Comparison of ENCODE assay signal across 16 cellular contexts in genomic region chr9:129615407-129616285, GRCh38. TPM values are rescaled to one million over a fixed set of nuclear protein-coding genes. Genes with fewer than 3 reads are reported as not detected.
A peak's percentile ranks its signal among the peaks of the same experiment; 100 is the strongest.
DNase-seq lines count a peak whose midpoint lies in the region; ATAC-seq and TF ChIP-seq lines count a peak whose summit lies in the region.
"Had no signal": no experiment of that assay in that cellular context is flagged by ENCODE, and none has a peak within 500 bp of the region (broad histone marks: within the 10 kb centered on the region; RNA-seq: fewer than 3 reads in every experiment).

No MANE protein-coding gene starts in this region.

- H3K4me3 ChIP-seq in left ventricle myocardium inferior (no peak overlapping the region), HCT116 (replicated peaks in 1 of 2; ENCODE audit: low read depth in 1 of 2, low read length in 2 of 2) (no peak overlapping the region), osteoblast (ENCODE audit: insufficient read depth, low read length) (no peak overlapping the region)

- H3K9me3 ChIP-seq in left ventricle myocardium inferior (replicated peaks) = no peaks in the 10 kb centered on the region
- H3K9me3 ChIP-seq in HCT116 (ENCODE audit: control insufficient read depth in 1 of 2, insufficient read depth in 1 of 2, low read depth in 1 of 2, low read length in 2 of 2) = no peaks in the 10 kb centered on the region
- no peaks in the 10 kb centered on the region for H3K9me3 ChIP-seq in osteoblast (ENCODE audit: low read depth, low read length)

- H3K36me3 ChIP-seq in left ventricle myocardium inferior (no peaks in the 10 kb centered on the region), HCT116 (ENCODE audit: control insufficient read depth in 1 of 2, insufficient read depth in 2 of 2, low read length in 2 of 2) (no peaks in the 10 kb centered on the region), osteoblast (ENCODE audit: insufficient read depth, low read length) (no peaks in the 10 kb centered on the region)

- no peak overlapping the region for H3K4me2 ChIP-seq in HCT116 (ENCODE audit: low read length)
- no peak overlapping the region for H3K4me2 ChIP-seq in osteoblast (ENCODE audit: insufficient read depth, low read length)

- H3K27ac ChIP-seq in left ventricle myocardium inferior (replicated peaks) = no peak overlapping the region
- H3K27ac ChIP-seq in HCT116 (ENCODE audit: low read depth, low read length) = no peak overlapping the region
- peak overlapping the region; percentile 18 for H3K27ac ChIP-seq in layer of hippocampus (ENCODE audit: low read depth, low read length)
- no peak overlapping the region for H3K27ac ChIP-seq in osteoblast (ENCODE audit: low read depth, low read length)

- TF ChIP-seq POLR2A in HCT116 (IDR thresholded peaks at IDR 0.05; ENCODE audit: borderline replicate concordance, extremely low read depth, insufficient read depth, insufficient read length) = no peak

- RAD21 ChIA-PET in HCT116 (lab: Charles Lee; ENCODE audit: low non-redundant PET in 1 of 2, low total read pairs in 2 of 2, uncharacterized antibody in 2 of 2, unreplicated experiment in 2 of 2) = no interaction called here

- POLR2A ChIA-PET in HCT116 (lab: Charles Lee) = no interaction called here

- H2AFZ ChIP-seq in HCT116 (ENCODE audit: low read depth, low read length, poor library complexity, severe bottlenecking) (no peak overlapping the region), osteoblast (ENCODE audit: low read length) (no peak overlapping the region)

- H3K79me2 ChIP-seq in HCT116 (ENCODE audit: insufficient read depth, low read length) = no peaks in the 10 kb centered on the region; the same call in 1 of the 2 replicates
- no peaks in the 10 kb centered on the region for H3K79me2 ChIP-seq in osteoblast (ENCODE audit: insufficient read depth, low read length)

- H4K20me1 ChIP-seq in HCT116 (ENCODE audit: insufficient read depth) (no peaks in the 10 kb centered on the region), osteoblast (ENCODE audit: insufficient read depth, low read length) (no peaks in the 10 kb centered on the region)

- H3K27me3 ChIP-seq in left ventricle myocardium inferior (ENCODE audit: low read depth) (peaks cover 12% of the 10 kb centered on the region), HCT116 (ENCODE audit: insufficient read depth, low read length) (no peaks in the 10 kb centered on the region), layer of hippocampus (ENCODE audit: control insufficient read depth, insufficient read depth, low read length) (no peaks in the 10 kb centered on the region), osteoblast (ENCODE audit: insufficient read depth, low read length) (no peaks in the 10 kb centered on the region)

- no peak for ATAC-seq in Right ventricle myocardium superior (ENCODE audit: poor library complexity)
- ATAC-seq in HCT116 = no peak
- no peak for ATAC-seq in GM19467 (IDR thresholded peaks at IDR 0.05; ENCODE audit: unreplicated experiment)

- peaks cover 19% of the 10 kb centered on the region for H3K4me1 ChIP-seq in left ventricle myocardium inferior
- H3K4me1 ChIP-seq in HCT116 (ENCODE audit: control insufficient read depth in 1 of 2, insufficient read depth in 2 of 2, low read length in 2 of 2) = peaks cover 32 to 55% of the 10 kb centered on the region in 2 experiments
- H3K4me1 ChIP-seq in osteoblast (ENCODE audit: insufficient read depth, low read length) = peaks cover 16% of the 10 kb centered on the region

- TF ChIP-seq RAD21 in HCT116 (IDR thresholded peaks at IDR 0.05; ENCODE audit: low read depth) = no peak

- H3K9me2 ChIP-seq in HCT116 (ENCODE audit: insufficient read depth) = no peaks in the 10 kb centered on the region

- peak; percentile 9 for DNase-seq in left ventricle myocardium inferior
- DNase-seq in Right ventricle myocardium superior = no peak
- DNase-seq in HCT116 (ENCODE audit: low read depth, low spot score) = no peak
- DNase-seq in ureter (ENCODE audit: low spot score) = no peak
- DNase-seq in osteoblast (ENCODE audit: insufficient read length, low spot score, missing footprints) = no peak
- DNase-seq: 8988T; AML-193; C1 segment of cervical spinal cord; Calu3; CD4-positive, alpha-beta T cell; DMS 273 treated with DMSO at 0.1 percent for 48 hours; KBM-7 had no signal

- BruUV-seq in HCT116 (replicated peaks; lab: Mats Ljungman, UMichigan) = no TSS peak

- CTCF ChIA-PET in HCT116 (lab: Charles Lee) = no interaction called here

- no peak overlapping the region for H3K9ac ChIP-seq in HCT116 (ENCODE audit: low read length)

- intact Hi-C loops in left ventricle myocardium inferior (cut with micrococcal nuclease) = no loop called here
- intact Hi-C loops in Right ventricle myocardium superior (cut with DNase I) = no loop called here
- intact Hi-C loops in HCT116 (cut with micrococcal nuclease) = loop anchor here (2.0 kb wide), 1 partner anchor 439 kb away; no protein-coding TSS in a partner anchor

- TF ChIP-seq CTCF in left ventricle myocardium inferior (IDR thresholded peaks at IDR 0.05; ENCODE audit: borderline replicate concordance) (no peak), HCT116 (IDR thresholded peaks at IDR 0.05 in 2 of 3, conservative IDR thresholded peaks at IDR 0.05 in 1 of 3; ENCODE audit: borderline replicate concordance in 1 of 3, insufficient read depth in 1 of 3, low read depth in 2 of 3, low read length in 2 of 3) (no peak), osteoblast (IDR thresholded peaks at IDR 0.05; ENCODE audit: extremely low read depth, low read depth, low read length) (no peak)

TF ChIP-seq in HCT116, 20 proteins besides CTCF, POLR2A, EP300 and RAD21:
- TF ChIP-seq, protein P1, sequence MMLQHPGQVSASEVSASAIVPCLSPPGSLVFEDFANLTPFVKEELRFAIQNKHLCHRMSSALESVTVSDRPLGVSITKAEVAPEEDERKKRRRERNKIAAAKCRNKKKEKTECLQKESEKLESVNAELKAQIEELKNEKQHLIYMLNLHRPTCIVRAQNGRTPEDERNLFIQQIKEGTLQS (IDR thresholded peaks at IDR 0.05) = no peak
- no peak for TF ChIP-seq FOSL1 (IDR thresholded peaks at IDR 0.05; ENCODE audit: low read depth)
- TF ChIP-seq CBX3 (IDR thresholded peaks at IDR 0.05; ENCODE audit: low read depth) = no peak
- TF ChIP-seq MAX (IDR thresholded peaks at IDR 0.05) = no peak
- peak; percentile 23; the same call in 1 of the 2 replicates for TF ChIP-seq POLR2AphosphoS5 (IDR thresholded peaks at IDR 0.05; ENCODE audit: low read depth, low read length)
- no peak for TF ChIP-seq TCF7L2 (IDR thresholded peaks at IDR 0.05; ENCODE audit: borderline replicate concordance, extremely low read depth, insufficient read depth, insufficient read length)
- TF ChIP-seq ZBTB33 (IDR thresholded peaks at IDR 0.05; ENCODE audit: extremely low read depth, insufficient replicate concordance, low read length) = no peak

RNA-seq across cellular contexts. Expression of gene C9orf50, which starts 5.3 kb away (rescaled TPM):
- total RNA-seq in left ventricle myocardium inferior = not detected
- not detected for total RNA-seq in Right ventricle myocardium superior
- total RNA-seq in HCT116 (2021; ENCODE audit: unreplicated experiment) = not detected
- polyA plus RNA-seq in HCT116 (2012) = not detected in 2 replicates
- total RNA-seq in ureter = not detected
- total RNA-seq in osteoblast = under 0.01 and 0.36 TPM in 2 replicates
- total RNA-seq: Calu3; CD4-positive, alpha-beta T cell; Daoy; H4 had no signal

RNA-seq across cellular contexts. Expression of gene NTMT1, which starts 10.3 kb away (rescaled TPM):
- total RNA-seq in left ventricle myocardium inferior (63.4 TPM), Right ventricle myocardium superior (66.7 TPM), HCT116 (2021; ENCODE audit: unreplicated experiment) (84.8 TPM), ureter (31.2 TPM), osteoblast (26.4 and 28.6 TPM in 2 replicates)
- 82.9 and 91.6 TPM in 2 replicates for polyA plus RNA-seq in HCT116 (2012)

RNA-seq across cellular contexts. Expression of gene ASB6, which starts 26.3 kb away (rescaled TPM):
- total RNA-seq in left ventricle myocardium inferior = 9.0 TPM
- 7.9 TPM for total RNA-seq in Right ventricle myocardium superior
- 21.6 TPM for total RNA-seq in HCT116 (2021; ENCODE audit: unreplicated experiment)
- 18.3 and 20.7 TPM in 2 replicates for polyA plus RNA-seq in HCT116 (2012)
- 18.8 TPM for total RNA-seq in ureter
- total RNA-seq in osteoblast = 21.0 and 23.9 TPM in 2 replicates

RNA-seq across cellular contexts. Expression of gene PRRX2, which starts 49.8 kb away (rescaled TPM):
- total RNA-seq in left ventricle myocardium inferior = 0.85 TPM
- 0.89 TPM for total RNA-seq in Right ventricle myocardium superior
- 25.5 TPM for total RNA-seq in HCT116 (2021; ENCODE audit: unreplicated experiment)
- polyA plus RNA-seq in HCT116 (2012) = 12.7 and 17.1 TPM in 2 replicates
- 6.5 TPM for total RNA-seq in ureter
- 27.5 and 34.8 TPM in 2 replicates for total RNA-seq in osteoblast
- total RNA-seq: Calu3; CD4-positive, alpha-beta T cell had no signal
